In genomic region chr4:127975121-127975770, GRCh38 we compare ENCODE assay signal across 1 cellular context.
A peak's percentile ranks its signal among the peaks of the same experiment; 100 is the strongest.
TF ChIP-seq lines count a peak whose summit lies in the region.

No MANE protein-coding gene starts in this region.

TF ChIP-seq in H1, 55 proteins besides CTCF, POLR2A, EP300 and RAD21:
- TF ChIP-seq SAP30 (IDR thresholded peaks at IDR 0.05; ENCODE audit: insufficient read depth, insufficient replicate concordance, low read length) (no peak), SIRT6 (IDR thresholded peaks at IDR 0.05; ENCODE audit: low read length) (no peak), CEBPB (IDR thresholded peaks at IDR 0.05; ENCODE audit: low read depth, low read length) (peak; percentile 87), MAX (IDR thresholded peaks at IDR 0.05) (no peak), POLR2AphosphoS5 (IDR thresholded peaks at IDR 0.05; ENCODE audit: low read depth, low read length) (no peak)
TF ChIP-seq in H1: peak in this region for 1.
